8 cellular contexts compared by ENCODE assay signal in genomic region chr15:37135225-37135624, GRCh38. TPM values are rescaled to one million over a fixed set of nuclear protein-coding genes. Genes with fewer than 3 reads are reported as not detected.
DNase-seq lines count a peak whose midpoint lies in the region; ATAC-seq and TF ChIP-seq lines count a peak whose summit lies in the region.

No MANE protein-coding gene starts in this region.

- no peak overlapping the region for H3K4me3 ChIP-seq in epithelial cell of proximal tubule (ENCODE audit: low read depth, low read length)

- POLR2A ChIA-PET in activated CD4-positive, alpha-beta T cell treated with anti-CD3 and anti-CD28 coated beads for 36 hours (lab: Charles Lee): no interaction called here

- no peaks in the 10 kb centered on the region for H3K4me1 Mint-ChIP-seq in activated CD4-positive, alpha-beta T cell treated with anti-CD3 and anti-CD28 coated beads for 36 hours

- intact Hi-C loops in activated CD4-positive, alpha-beta T cell treated with anti-CD3 and anti-CD28 coated beads for 36 hours (cut with DNase I, micrococcal nuclease): loop anchor here in 1 of 2 experiments (10.0 kb wide), 1 partner anchor 1380 kb away; no protein-coding TSS in a partner anchor

- H3K27me3 Mint-ChIP-seq in activated CD4-positive, alpha-beta T cell treated with anti-CD3 and anti-CD28 coated beads for 36 hours: peaks cover 12% of the 10 kb centered on the region

- no peak overlapping the region for H3K4me3 Mint-ChIP-seq in activated CD4-positive, alpha-beta T cell treated with anti-CD3 and anti-CD28 coated beads for 36 hours

- no peak overlapping the region for H3K27ac Mint-ChIP-seq in activated CD4-positive, alpha-beta T cell treated with anti-CD3 and anti-CD28 coated beads for 36 hours

- CTCF ChIA-PET in activated CD4-positive, alpha-beta T cell treated with anti-CD3 and anti-CD28 coated beads for 36 hours (lab: Charles Lee): interaction anchor here (0.7 to 1.1 kb wide), 5 partner anchors 21 to 656 kb away, joined by 3 read pairs; no protein-coding TSS in a partner anchor

- ATAC-seq in GM21423 (IDR thresholded peaks at IDR 0.05; ENCODE audit: unreplicated experiment): peak; percentile 77
- no peak for ATAC-seq in activated CD4-positive, alpha-beta T cell treated with anti-CD3 and anti-CD28 coated beads for 36 hours
- no peak for ATAC-seq in HG03135 (IDR thresholded peaks at IDR 0.05; ENCODE audit: unreplicated experiment)
- no peak for ATAC-seq in HG03097 (IDR thresholded peaks at IDR 0.05; ENCODE audit: low FRiP score, unreplicated experiment)

- H3K9me3 Mint-ChIP-seq in activated CD4-positive, alpha-beta T cell treated with anti-CD3 and anti-CD28 coated beads for 36 hours (ENCODE audit: low read depth): no peaks in the 10 kb centered on the region

- DNase-seq in D341Med (ENCODE audit: low spot score): peak; percentile 33
- DNase-seq in MV-4-11 (lab: John Stamatoyannopoulos, UW): peak; percentile 53
- no peak for DNase-seq in epithelial cell of proximal tubule (ENCODE audit: low read depth)
- DNase-seq in activated CD4-positive, alpha-beta T cell treated with anti-CD3 and anti-CD28 coated beads for 36 hours: no peak
- no peak for DNase-seq in NK-92 treated with Interleukin-12 subunit alpha and Interleukin-12 subunit beta, amount 100 ng/mL, for 24 hours (lab: John Stamatoyannopoulos, UW)

- no peaks in the 10 kb centered on the region for H3K36me3 Mint-ChIP-seq in activated CD4-positive, alpha-beta T cell treated with anti-CD3 and anti-CD28 coated beads for 36 hours (ENCODE audit: low read depth)

- peak; percentile 52 for TF ChIP-seq CTCF in epithelial cell of proximal tubule (conservative IDR thresholded peaks at IDR 0.05; ENCODE audit: low read depth, low read length)

RNA-seq across cellular contexts. Expression of gene MEIS2, which starts 34.9 kb away (rescaled TPM):
- total RNA-seq in epithelial cell of proximal tubule: 9.1 and 14.0 TPM in 2 replicates
- total RNA-seq in activated CD4-positive, alpha-beta T cell treated with anti-CD3 and anti-CD28 coated beads for 36 hours: not detected

Comparison
In these comparisons a context has a peak if more than half of its experiments do, and no peak if none do; other contexts are left out.
1. DNase-seq: peak in D341Med (single experiment) and MV-4-11 (single experiment); none in epithelial cell of proximal tubule (single experiment), activated CD4-positive, alpha-beta T cell treated with anti-CD3 and anti-CD28 coated beads for 36 hours (single experiment) and NK-92 treated with Interleukin-12 subunit alpha and Interleukin-12 subunit beta, amount 100 ng/mL, for 24 hours (single experiment).